Comparison of ENCODE assay signal across 7 cellular contexts in genomic region chr5:70025845-70026145, GRCh38. TPM values are rescaled to one million over a fixed set of nuclear protein-coding genes. Genes with fewer than 3 reads are reported as not detected.
DNase-seq lines count a peak whose midpoint lies in the region; ATAC-seq, FAIRE-seq and TF ChIP-seq lines count a peak whose summit lies in the region.
"Not testable (repeated sequence)": the region's sequence is repeated elsewhere in the genome, so short reads cannot be mapped to it uniquely, and the experiment has no call there.

No MANE protein-coding gene starts in this region.

- not testable (repeated sequence) for TF ChIP-seq CTCF in Panc1 (IDR thresholded peaks at IDR 0.05); GM12878 (IDR thresholded peaks at IDR 0.05 in 2 of 3, conservative IDR thresholded peaks at IDR 0.05 in 1 of 3; ENCODE audit: control insufficient read depth in 2 of 3, extremely low read depth in 1 of 3, insufficient read depth in 1 of 3, low read depth in 3 of 3, low read length in 3 of 3)

- not testable (repeated sequence) for H3K36me3 Mint-ChIP-seq in memory B cell

- intact Hi-C loops in Panc1 (cut with micrococcal nuclease; ENCODE audit: unreplicated experiment); GM12878 (cut with micrococcal nuclease; ENCODE audit: unreplicated experiment): not testable (repeated sequence)

- H3K4me3 Mint-ChIP-seq in memory B cell, result not testable (repeated sequence)

- not testable (repeated sequence) for TF ChIP-seq EP300 in GM12878 (IDR thresholded peaks at IDR 0.05; ENCODE audit: borderline replicate concordance in 1 of 2, control insufficient read depth in 1 of 2, low read depth in 2 of 2, low read length in 2 of 2)

- not testable (repeated sequence) for H3K4me1 ChIP-seq in Panc1 (ENCODE audit: control insufficient read depth, insufficient read depth, low read length); GM12878 (ENCODE audit: control insufficient read depth, insufficient read depth, low read length)

- not testable (repeated sequence) for H3K27ac ChIP-seq in Panc1 (ENCODE audit: low read length); GM12878 (ENCODE audit: control insufficient read depth, insufficient read depth)

- H3K4me2 ChIP-seq in GM12878 (ENCODE audit: control insufficient read depth, insufficient read depth), result not testable (repeated sequence)

- H3K79me2 ChIP-seq in GM12878 (ENCODE audit: control insufficient read depth, insufficient read depth, low read length), result not testable (repeated sequence)

- H3K9me3 Mint-ChIP-seq in memory B cell, result not testable (repeated sequence)

- ATAC-seq in GM18909 (IDR thresholded peaks at IDR 0.05; ENCODE audit: poor library complexity, unreplicated experiment), result peak; percentile 28
- peak; percentile 23 for ATAC-seq in GM21381 (IDR thresholded peaks at IDR 0.05; ENCODE audit: unreplicated experiment)
- peak; percentile 11 for ATAC-seq in HG02759 (IDR thresholded peaks at IDR 0.05; ENCODE audit: unreplicated experiment)
- peak; percentile 12 for ATAC-seq in HG03103 (IDR thresholded peaks at IDR 0.05; ENCODE audit: low read depth, unreplicated experiment)
- ATAC-seq in Panc1, result peak; percentile 56
- ATAC-seq in GM12878, result peak; percentile 59
- ATAC-seq in memory B cell (ENCODE audit: low read depth), result peak; percentile 22

- not testable (repeated sequence) for H3K4me3 ChIP-seq in Panc1 (ENCODE audit: low read depth in 2 of 2, low read length in 2 of 2); GM12878

- H3K36me3 ChIP-seq in Panc1 (ENCODE audit: control insufficient read depth, insufficient read depth, low read length); GM12878 (ENCODE audit: control insufficient read depth in 2 of 2, insufficient read depth in 2 of 2, low read length in 1 of 2): not testable (repeated sequence)

- TF ChIP-seq POLR2A in GM12878 (IDR thresholded peaks at IDR 0.05; ENCODE audit: low read depth, low read length), result not testable (repeated sequence)

- not testable (repeated sequence) for H2AFZ ChIP-seq in GM12878 (ENCODE audit: control insufficient read depth, low read depth, low read length)

- H3K27me3 Mint-ChIP-seq in memory B cell, result not testable (repeated sequence)

- BruUV-seq in Panc1 (replicated peaks; lab: Mats Ljungman, UMichigan); GM12878 (replicated peaks; lab: Mats Ljungman, UMichigan): not testable (repeated sequence)

- H3K27ac Mint-ChIP-seq in memory B cell, result not testable (repeated sequence)

- POLR2A ChIA-PET in Panc1 (lab: Charles Lee); GM12878 (lab: Charles Lee): not testable (repeated sequence)

- no CpG with 5 or more reads among the region's 4 CpGs for WGBS in GM12878 (ENCODE audit: insufficient coverage, insufficient replicate concordance, low lambda C conversion rate, missing lambda C conversion rate)

- TF ChIP-seq RAD21 in GM12878 (IDR thresholded peaks at IDR 0.05; ENCODE audit: insufficient read depth, low read depth, low read length), result not testable (repeated sequence)

- not testable (repeated sequence) for H3K9ac ChIP-seq in GM12878 (ENCODE audit: control insufficient read depth, insufficient read depth, low read length)

- SMC1A ChIA-PET in GM12878 (lab: Charles Lee; ENCODE audit: uncharacterized antibody, unreplicated experiment), result not testable (repeated sequence)

- RAD21 ChIA-PET in GM12878 (lab: Charles Lee; ENCODE audit: unreplicated experiment), result not testable (repeated sequence)

- DNase-seq in Panc1 (ENCODE audit: low read depth, low spot score); GM12878 (ENCODE audit: low read depth, low spot score); memory B cell (ENCODE audit: low spot score in 2 of 2): not testable (repeated sequence)

- H4K20me1 ChIP-seq in GM12878 (ENCODE audit: control insufficient read depth, insufficient read depth), result not testable (repeated sequence)

- CTCF ChIA-PET in Panc1 (lab: Charles Lee); GM12878 (lab: Yijun Ruan, JAX): not testable (repeated sequence)

- in situ Hi-C loops in Panc1 (cut with HindIII; ENCODE audit: low pct_unique_long_range_greater_than_20kb, low sequenced_read_pairs); GM12878 (cut with MboI): not testable (repeated sequence)

- not testable (repeated sequence) for H3K27me3 ChIP-seq in Panc1 (ENCODE audit: control insufficient read depth, insufficient read depth, low read length); GM12878 (replicated peaks in 1 of 2; ENCODE audit: control insufficient read depth in 2 of 2, insufficient read depth in 2 of 2, low read length in 1 of 2)

- FAIRE-seq in GM12878 (lab: Jason Lieb, UNC), result not testable (repeated sequence)

- H3K4me1 Mint-ChIP-seq in memory B cell, result not testable (repeated sequence)

- H3K9me3 ChIP-seq in Panc1 (ENCODE audit: control insufficient read depth, insufficient read depth, low read depth, low read length); GM12878 (replicated peaks; ENCODE audit: control insufficient read depth, insufficient read depth, low read length): not testable (repeated sequence)

RNA-seq across cellular contexts. Expression of gene SERF1B, which starts 0.7 kb away (rescaled TPM):
- 49.3 TPM for total RNA-seq in Panc1 (2021; ENCODE audit: unreplicated experiment)
- polyA plus RNA-seq in Panc1 (2012; ENCODE audit: insufficient read length), result 39.4 TPM
- 26.0 and 37.3 TPM in 2 replicates for total RNA-seq in GM12878 (2013; cell fraction: nucleolus; rRNA removed)
- 24.7 and 24.9 TPM in 2 replicates for total RNA-seq in GM12878 (2014; rRNA removed)
- 34.5 and 40.4 TPM in 2 replicates for total RNA-seq in GM12878 (2014; rRNA removed; fragmentation: Illumina TruSeq; extraction: Trizol)
- total RNA-seq in GM12878 (2021), result 18.5 and 20.7 TPM in 2 replicates
- 8.4 TPM for polyA plus RNA-seq in GM12878 (2011; ENCODE audit: low read depth)
- 31.4 and 39.9 TPM in 2 replicates for polyA plus RNA-seq in GM12878 (2011; rRNA removed)
- polyA plus RNA-seq in GM12878 (2011; cell fraction: cytosol; rRNA removed), result 17.6 and 21.6 TPM in 2 replicates
- polyA plus RNA-seq in GM12878 (2011; cell fraction: nucleus; rRNA removed), result 18.9 and 25.7 TPM in 2 replicates
- 15.6 and 15.7 TPM in 2 replicates for polyA plus RNA-seq in GM12878 (2012)
- polyA plus RNA-seq in GM12878 (2014; fragmentation: Illumina TruSeq; extraction: Trizol), result 27.2 and 38.9 TPM in 2 replicates
- polyA plus RNA-seq in GM12878 (2014; fragmentation: Nextera tagmentation; extraction: Ambion mirVana), result 10 to 100 TPM; 33.6 to 42.2 TPM
- polyA plus RNA-seq in GM12878 (2014; rRNA removed), result 35.7 and 36.6 TPM in 2 replicates
- polyA plus RNA-seq in GM12878 (2016; fragmentation: Nextera tagmentation; extraction: Ambion mirVana), result 10 to 100 TPM; 35.3 to 35.5 TPM
- 10.1 and 11.3 TPM in 2 replicates for polyA minus RNA-seq in GM12878 (2011; rRNA and poly(A)+ RNA removed)
- 8.2 and 11.2 TPM in 2 replicates for polyA minus RNA-seq in GM12878 (2011; cell fraction: cytosol; rRNA and poly(A)+ RNA removed)
- 8.6 and 19.3 TPM in 2 replicates for polyA minus RNA-seq in GM12878 (2011; cell fraction: nucleus; rRNA and poly(A)+ RNA removed)

RNA-seq across cellular contexts. Expression of gene SMN2, which starts 23.7 kb away (rescaled TPM):
- total RNA-seq in Panc1 (2021; ENCODE audit: unreplicated experiment) (64.9 TPM), GM12878 (2014; rRNA removed) (44.0 and 45.9 TPM in 2 replicates), GM12878 (2014; rRNA removed; fragmentation: Illumina TruSeq; extraction: Trizol) (82.8 and 87.6 TPM in 2 replicates), GM12878 (2021) (46.8 and 62.4 TPM in 2 replicates)
- polyA plus RNA-seq in Panc1 (2012; ENCODE audit: insufficient read length), result 45.4 TPM
- 109 and 119 TPM in 2 replicates for total RNA-seq in GM12878 (2013; cell fraction: nucleolus; rRNA removed)
- 21.8 TPM for polyA plus RNA-seq in GM12878 (2011; ENCODE audit: low read depth)
- polyA plus RNA-seq in GM12878 (2011; rRNA removed) (78.3 and 122 TPM in 2 replicates), GM12878 (2014; fragmentation: Illumina TruSeq; extraction: Trizol) (111 and 153 TPM in 2 replicates), GM12878 (2014; fragmentation: Nextera tagmentation; extraction: Ambion mirVana) (10 to 100 TPM; 43.6 to 55.7 TPM), GM12878 (2014; rRNA removed) (50.8 and 57.5 TPM in 2 replicates), GM12878 (2016; fragmentation: Nextera tagmentation; extraction: Ambion mirVana) (10 to 100 TPM; 86.6 to 96.4 TPM)
- 58.5 and 308 TPM in 2 replicates for polyA plus RNA-seq in GM12878 (2011; cell fraction: cytosol; rRNA removed)
- polyA plus RNA-seq in GM12878 (2011; cell fraction: nucleus; rRNA removed), result 42.5 and 45.6 TPM in 2 replicates
- 37.5 and 63.9 TPM in 2 replicates for polyA plus RNA-seq in GM12878 (2012)
- 24.9 and 81.6 TPM in 2 replicates for polyA minus RNA-seq in GM12878 (2011; rRNA and poly(A)+ RNA removed)
- polyA minus RNA-seq in GM12878 (2011; cell fraction: cytosol; rRNA and poly(A)+ RNA removed), result 11.1 and 25.7 TPM in 2 replicates
- polyA minus RNA-seq in GM12878 (2011; cell fraction: nucleus; rRNA and poly(A)+ RNA removed), result 14.0 and 51.9 TPM in 2 replicates
